In the genomic region with DNA sequence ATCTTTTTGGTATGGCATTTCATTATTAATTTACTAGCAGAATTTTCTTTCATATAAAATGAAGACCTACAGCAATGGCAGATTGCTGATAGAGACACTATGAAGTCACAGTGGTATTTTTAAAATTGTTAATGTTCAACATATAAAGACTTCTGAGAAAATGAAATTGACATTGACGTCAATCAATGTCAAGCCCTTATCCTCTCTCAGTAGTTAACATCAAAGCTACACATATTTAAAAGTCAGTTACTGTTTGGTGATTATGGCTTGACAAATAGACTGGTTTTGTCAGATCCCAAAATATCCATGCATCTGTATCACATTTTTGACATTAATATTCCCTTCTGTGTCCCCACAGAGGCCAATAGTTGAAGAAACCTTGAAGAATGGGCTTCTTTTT, we compare ENCODE assay signal across 27 cellular contexts.
DNase-seq lines count a peak whose midpoint lies in the region; TF ChIP-seq lines count a peak whose summit lies in the region.
"Had no signal": no experiment of that assay in that cellular context is flagged by ENCODE, and none has a peak within 500 bp of the region (broad histone marks: within the 10 kb centered on the region; RNA-seq: fewer than 3 reads in every experiment).

No MANE protein-coding gene starts in this region.

- H3K4me1 ChIP-seq in tibial artery, result no peaks in the 10 kb centered on the region
- H3K4me1 ChIP-seq: A549; BE2C; BLaER1; BLaER1 treated with 17β-estradiol and CSF1 and Interleukin-3, amounts not matched to agents 10 nM and 100 nM; Caco-2 had no signal

- H4K20me1 ChIP-seq in neural cell (ENCODE audit: insufficient read depth), result no peaks in the 10 kb centered on the region
- H4K20me1 ChIP-seq: BLaER1; BLaER1 treated with 17β-estradiol and CSF1 and Interleukin-3, amounts not matched to agents 10 nM and 100 nM had no signal

- peak overlapping the region; percentile 5 for H3K4me3 ChIP-seq in neural cell (ENCODE audit: low read length)
- H3K4me3 ChIP-seq in tibial artery, result no peak overlapping the region
- H3K4me3 ChIP-seq: A549; BLaER1; BLaER1 treated with 17β-estradiol and CSF1 and Interleukin-3, amounts not matched to agents 10 nM and 100 nM had no signal

- no peaks in the 10 kb centered on the region for H3K36me3 ChIP-seq in neural cell (ENCODE audit: insufficient read depth, low read length)
- H3K36me3 ChIP-seq in tibial artery, result no peaks in the 10 kb centered on the region
- H3K36me3 ChIP-seq: BE2C; BLaER1; BLaER1 treated with 17β-estradiol and CSF1 and Interleukin-3, amounts not matched to agents 10 nM and 100 nM had no signal

- TF ChIP-seq RAD21 in neural cell (conservative IDR thresholded peaks at IDR 0.05), result no peak

- H3K27ac ChIP-seq in neural cell (ENCODE audit: low read length) (peak overlapping the region; percentile 30), tibial artery (no peak overlapping the region)
- H3K27ac ChIP-seq: 22Rv1; A549; BLaER1; BLaER1 treated with 17β-estradiol and CSF1 and Interleukin-3, amounts not matched to agents 10 nM and 100 nM; C4-2B had no signal

- no peak for DNase-seq in tibial artery
- DNase-seq: 8988T; ACHN; AML-193; BE2C; C1 segment of cervical spinal cord; Caco-2; Calu3; CD4-positive, alpha-beta memory T cell; CD4-positive, alpha-beta T cell; CD4-positive, CD25-positive, alpha-beta regulatory T cell; CD8-positive, alpha-beta memory T cell; CD8-positive, alpha-beta T cell; COR-L47; DMS 273 treated with DMSO at 0.1 percent for 48 hours; DMS153; DMS53; DMS79; DMS79 treated with DMSO at 0.1 percent for 48 hours; DND-41; EL had no signal

- H3K9ac ChIP-seq in neural cell (ENCODE audit: low read length), result no peak overlapping the region
- H3K9ac ChIP-seq: BLaER1; BLaER1 treated with 17β-estradiol and CSF1 and Interleukin-3, amounts not matched to agents 10 nM and 100 nM had no signal

- peak; percentile 92 for TF ChIP-seq EP300 in neural cell (conservative IDR thresholded peaks at IDR 0.05; ENCODE audit: poor library complexity, severe bottlenecking)

- intact Hi-C loops in tibial artery (cut with DNase I; ENCODE audit: low total_unique reads), result no loop called here

- no peak for TF ChIP-seq CTCF in neural cell (IDR thresholded peaks at IDR 0.05; ENCODE audit: poor library complexity, severe bottlenecking)
- no peak for TF ChIP-seq CTCF in tibial artery (IDR thresholded peaks at IDR 0.05)

- H2AFZ ChIP-seq in neural cell (ENCODE audit: low read depth, low read length), result no peak overlapping the region

- no peaks in the 10 kb centered on the region for H3K9me2 ChIP-seq in neural cell (ENCODE audit: insufficient read depth, low read length)

- no peaks in the 10 kb centered on the region for H3K9me3 ChIP-seq in neural cell (ENCODE audit: low read length)
- peaks cover 0 to 7% (median 0%) of the 10 kb centered on the region in 3 donors for H3K9me3 ChIP-seq in tibial artery
- H3K9me3 ChIP-seq: A549; BE2C; BLaER1; BLaER1 treated with 17β-estradiol and CSF1 and Interleukin-3, amounts not matched to agents 10 nM and 100 nM; Caco-2 had no signal

- no peaks in the 10 kb centered on the region for H3K27me3 ChIP-seq in neural cell (ENCODE audit: insufficient read depth, low read depth, low read length)
- no peaks in the 10 kb centered on the region for H3K27me3 ChIP-seq in tibial artery
- H3K27me3 ChIP-seq: BE2C; BLaER1; BLaER1 treated with 17β-estradiol and CSF1 and Interleukin-3, amounts not matched to agents 10 nM and 100 nM had no signal

- no peaks in the 10 kb centered on the region for H3F3A ChIP-seq in neural cell (ENCODE audit: insufficient read depth, low read length, poor library complexity, severe bottlenecking)

- no peaks in the 10 kb centered on the region for H3K79me2 ChIP-seq in neural cell (replicated peaks; ENCODE audit: insufficient read depth, low read length)

- H3K4me2 ChIP-seq in neural cell (ENCODE audit: low read length), result no peak overlapping the region
- H3K4me2 ChIP-seq: A549; BLaER1; BLaER1 treated with 17β-estradiol and CSF1 and Interleukin-3, amounts not matched to agents 10 nM and 100 nM had no signal

TF ChIP-seq in neural cell, 6 proteins besides CTCF, POLR2A, EP300 and RAD21:
- TF ChIP-seq, protein P1, sequence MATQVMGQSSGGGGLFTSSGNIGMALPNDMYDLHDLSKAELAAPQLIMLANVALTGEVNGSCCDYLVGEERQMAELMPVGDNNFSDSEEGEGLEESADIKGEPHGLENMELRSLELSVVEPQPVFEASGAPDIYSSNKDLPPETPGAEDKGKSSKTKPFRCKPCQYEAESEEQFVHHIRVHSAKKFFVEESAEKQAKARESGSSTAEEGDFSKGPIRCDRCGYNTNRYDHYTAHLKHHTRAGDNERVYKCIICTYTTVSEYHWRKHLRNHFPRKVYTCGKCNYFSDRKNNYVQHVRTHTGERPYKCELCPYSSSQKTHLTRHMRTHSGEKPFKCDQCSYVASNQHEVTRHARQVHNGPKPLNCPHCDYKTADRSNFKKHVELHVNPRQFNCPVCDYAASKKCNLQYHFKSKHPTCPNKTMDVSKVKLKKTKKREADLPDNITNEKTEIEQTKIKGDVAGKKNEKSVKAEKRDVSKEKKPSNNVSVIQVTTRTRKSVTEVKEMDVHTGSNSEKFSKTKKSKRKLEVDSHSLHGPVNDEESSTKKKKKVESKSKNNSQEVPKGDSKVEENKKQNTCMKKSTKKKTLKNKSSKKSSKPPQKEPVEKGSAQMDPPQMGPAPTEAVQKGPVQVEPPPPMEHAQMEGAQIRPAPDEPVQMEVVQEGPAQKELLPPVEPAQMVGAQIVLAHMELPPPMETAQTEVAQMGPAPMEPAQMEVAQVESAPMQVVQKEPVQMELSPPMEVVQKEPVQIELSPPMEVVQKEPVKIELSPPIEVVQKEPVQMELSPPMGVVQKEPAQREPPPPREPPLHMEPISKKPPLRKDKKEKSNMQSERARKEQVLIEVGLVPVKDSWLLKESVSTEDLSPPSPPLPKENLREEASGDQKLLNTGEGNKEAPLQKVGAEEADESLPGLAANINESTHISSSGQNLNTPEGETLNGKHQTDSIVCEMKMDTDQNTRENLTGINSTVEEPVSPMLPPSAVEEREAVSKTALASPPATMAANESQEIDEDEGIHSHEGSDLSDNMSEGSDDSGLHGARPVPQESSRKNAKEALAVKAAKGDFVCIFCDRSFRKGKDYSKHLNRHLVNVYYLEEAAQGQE (IDR thresholded peaks at IDR 0.05; ENCODE audit: borderline replicate concordance), result no peak
- TF ChIP-seq MXI1 (conservative IDR thresholded peaks at IDR 0.05; ENCODE audit: poor library complexity, severe bottlenecking), result no peak
- TF ChIP-seq SMC3 (conservative IDR thresholded peaks at IDR 0.05; ENCODE audit: poor library complexity), result no peak
- TF ChIP-seq POLR2AphosphoS5 (IDR thresholded peaks at IDR 0.05), result peak; percentile 44
